In genomic region chr12:42141981-42142606, GRCh38 we compare ENCODE assay signal across 1 cellular context.
TF ChIP-seq lines count a peak whose summit lies in the region.

No MANE protein-coding gene starts in this region.

TF ChIP-seq in A549, 52 proteins besides CTCF, POLR2A, EP300 and RAD21 (continued from another document):
- TF ChIP-seq NFE2L2 (conservative IDR thresholded peaks at IDR 0.05; ENCODE audit: low read length) (no peak), MYC (IDR thresholded peaks at IDR 0.05; ENCODE audit: borderline replicate concordance, low read length) (no peak), KDM1A (IDR thresholded peaks at IDR 0.05; ENCODE audit: low read depth) (no peak), POLR2AphosphoS2 (conservative IDR thresholded peaks at IDR 0.05; ENCODE audit: low read length) (no peak), SREBF2 (IDR thresholded peaks at IDR 0.05) (no peak), BCL3 (IDR thresholded peaks at IDR 0.05) (no peak), NR3C1 (IDR thresholded peaks at IDR 0.05) (no peak), JUN (IDR thresholded peaks at IDR 0.05) (no peak), GATA3 (IDR thresholded peaks at IDR 0.05; ENCODE audit: borderline replicate concordance) (no peak), RFX5 (IDR thresholded peaks at IDR 0.05) (no peak)
